1 cellular context compared by ENCODE assay signal in genomic region chr3:125219261-125219701, GRCh38.
TF ChIP-seq lines count a peak whose summit lies in the region.

No MANE protein-coding gene starts in this region.

TF ChIP-seq in WTC11, 78 proteins besides CTCF, POLR2A, EP300 and RAD21 (continued from another document):
- TF ChIP-seq ZNF512 (CRISPR knock-in tag; IDR thresholded peaks at IDR 0.05; ENCODE audit: borderline replicate concordance) (no peak), OVOL2 (CRISPR knock-in tag; IDR thresholded peaks at IDR 0.05; ENCODE audit: borderline replicate concordance) (no peak), USF1 (CRISPR knock-in tag; IDR thresholded peaks at IDR 0.05) (no peak), ARID4B (CRISPR knock-in tag; IDR thresholded peaks at IDR 0.05; ENCODE audit: borderline replicate concordance) (no peak)
